34 cellular contexts compared by ENCODE assay signal in the genomic region with DNA sequence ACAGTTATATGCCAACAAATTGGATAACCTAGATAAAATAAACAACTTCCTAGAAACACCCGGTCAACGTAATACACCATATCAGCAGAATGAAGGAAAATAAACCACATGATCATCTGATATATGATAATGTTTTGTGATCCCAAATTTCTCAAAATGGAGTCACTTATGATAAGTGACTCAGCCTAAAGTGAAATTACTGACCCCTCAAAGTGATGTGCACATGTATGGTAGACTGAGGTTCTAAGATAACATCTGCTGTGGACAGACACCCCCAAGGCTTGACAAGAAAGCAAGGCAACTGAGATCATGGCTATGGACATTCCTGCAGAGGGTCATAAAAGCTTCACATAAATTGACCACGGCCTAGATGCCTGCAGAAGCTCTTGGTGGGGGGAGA.
"Had no signal": no experiment of that assay in that cellular context is flagged by ENCODE, and none has a peak within 500 bp of the region (broad histone marks: within the 10 kb centered on the region; RNA-seq: fewer than 3 reads in every experiment).

No MANE protein-coding gene starts in this region.

- H3K9me3 Mint-ChIP-seq: activated CD4-positive, alpha-beta memory T cell treated with anti-CD3 and anti-CD28 coated beads for 36 hours; activated naive CD4-positive, alpha-beta T cell treated with anti-CD3 and anti-CD28 coated beads for 36 hours; activated naive CD4-positive, alpha-beta T cell treated with anti-CD3 and anti-CD28 coated beads, Interleukin-2, amount 50 U/mL, for 72 hours; activated T-cell treated with anti-CD3 and anti-CD28 coated beads, Interleukin-2, amount 50 U/mL, for 4 hours; activated T-helper 1 cell treated with anti-CD3 and anti-CD28 coated beads, Interleukin-12 subunit alpha, Interleukin-12 subunit beta, Interleukin-2, Interleukin-4 antibody, amounts not matched to agents 30 ng/mL and 10 ng/mL and 1 ng/mL, durations not matched to agents 14 hours and 24 hours and 36 hours; T-helper 1 cell treated with Interleukin-12 subunit alpha and Interleukin-12 subunit beta and Interleukin-4 antibody, amounts not matched to agents 30 μg/mL and 1 μg/mL, for 36 hours; T-helper 2 cell treated with Interferon-gamma antibody and Interleukin-4, amounts not matched to agents 5 μg/mL and 100 μg/mL, for 36 hours; WTC11 had no signal

- H3K27ac ChIP-seq: adrenal gland, body of pancreas, breast epithelium, Peyer's patch, SJSA1 had no signal

- H3K9me3 ChIP-seq: body of pancreas, breast epithelium, MG63, Peyer's patch, SJSA1, SK-N-SH had no signal

- H3K4me3 ChIP-seq: adrenal gland, body of pancreas, breast epithelium, MG63, Peyer's patch, SJSA1 had no signal

- DNase-seq: activated CD4-positive, alpha-beta memory T cell treated with anti-CD3 and anti-CD28 coated beads for 36 hours; activated CD4-positive, alpha-beta T cell treated with anti-CD3 and anti-CD28 coated beads for 36 hours; activated CD4-positive, alpha-beta T cell treated with anti-CD3 and anti-CD28 coated beads, Interleukin-2, amount 50 U/mL, for 1 hour; activated CD8-positive, alpha-beta memory T cell treated with anti-CD3 and anti-CD28 coated beads, Interleukin-2, amount 50 U/mL, for 4 hours; activated gamma-delta T cell treated with Interleukin-2 at 50 U/mL for 16 hours; activated naive CD4-positive, alpha-beta T cell treated with anti-CD3 and anti-CD28 coated beads for 36 hours; activated T-cell treated with anti-CD3 and anti-CD28 coated beads for 4 hours; activated T-cell treated with anti-CD3 and anti-CD28 coated beads, Interleukin-2, amount 50 U/mL, for 4 hours; adrenal gland; body of pancreas; MG63; NCI-H1048; NCI-H1105 treated with DMSO at 0.1 percent for 48 hours; NCI-H1436; NCI-H1694; NCI-H1930; NCI-H2081 treated with DMSO at 0.1 percent for 48 hours; NCI-H345; NCI-H524 treated with DMSO at 0.1 percent for 48 hours; NK-92 treated with Interleukin-12 subunit alpha and Interleukin-12 subunit beta, amount 100 ng/mL, for 24 hours; PC-3; Peyer's patch; RPMI8226; SHP77 treated with DMSO at 0.1 percent for 48 hours; SK-N-SH had no signal

- H3K4me1 ChIP-seq: adrenal gland, body of pancreas, breast epithelium, Peyer's patch had no signal

- ATAC-seq: activated CD4-positive, alpha-beta T cell treated with anti-CD3 and anti-CD28 coated beads for 36 hours; activated CD4-positive, CD25-positive, alpha-beta regulatory T cell treated with anti-CD3 and anti-CD28 coated beads, Interleukin-2, amount 50 U/mL, for 24 hours; activated naive CD4-positive, alpha-beta T cell treated with anti-CD3 and anti-CD28 coated beads, Interleukin-2, amount 50 U/mL, for 72 hours; activated T-cell treated with anti-CD3 and anti-CD28 coated beads, Interleukin-2, amount 50 U/mL, for 4 hours; body of pancreas; PC-3; WTC11 had no signal

- H3K4me1 Mint-ChIP-seq: activated CD4-positive, alpha-beta T cell treated with anti-CD3 and anti-CD28 coated beads for 36 hours had no signal

- H3K27me3 ChIP-seq: adrenal gland, body of pancreas, breast epithelium, MG63, Peyer's patch, SJSA1 had no signal

- H3K36me3 Mint-ChIP-seq: activated CD4-positive, alpha-beta memory T cell treated with anti-CD3 and anti-CD28 coated beads for 36 hours; activated naive CD4-positive, alpha-beta T cell treated with anti-CD3 and anti-CD28 coated beads, Interleukin-2, amount 50 U/mL, for 72 hours; WTC11 had no signal

- FAIRE-seq: astrocyte had no signal

- H3K27ac Mint-ChIP-seq: activated CD4-positive, alpha-beta memory T cell treated with anti-CD3 and anti-CD28 coated beads for 36 hours; activated CD4-positive, alpha-beta T cell treated with anti-CD3 and anti-CD28 coated beads for 36 hours; activated naive CD4-positive, alpha-beta T cell treated with anti-CD3 and anti-CD28 coated beads for 36 hours; activated naive CD4-positive, alpha-beta T cell treated with anti-CD3 and anti-CD28 coated beads, Interleukin-2, amount 50 U/mL, for 72 hours; activated T-helper 1 cell treated with anti-CD3 and anti-CD28 coated beads, Interleukin-12 subunit alpha, Interleukin-12 subunit beta, Interleukin-2, Interleukin-4 antibody, amounts not matched to agents 30 ng/mL and 10 ng/mL and 1 ng/mL, durations not matched to agents 14 hours and 24 hours and 36 hours; T-helper 1 cell treated with Interleukin-12 subunit alpha and Interleukin-12 subunit beta and Interleukin-4 antibody, amounts not matched to agents 30 μg/mL and 1 μg/mL, for 36 hours; T-helper 2 cell treated with Interferon-gamma antibody and Interleukin-4, amounts not matched to agents 5 μg/mL and 100 μg/mL, for 36 hours; WTC11 had no signal

- H3K36me3 ChIP-seq: adrenal gland, breast epithelium, MG63, Peyer's patch, SJSA1 had no signal

- H3K4me3 Mint-ChIP-seq: activated CD4-positive, alpha-beta memory T cell treated with anti-CD3 and anti-CD28 coated beads for 36 hours; activated CD4-positive, alpha-beta T cell treated with anti-CD3 and anti-CD28 coated beads for 36 hours; activated naive CD4-positive, alpha-beta T cell treated with anti-CD3 and anti-CD28 coated beads for 36 hours; activated T-cell treated with anti-CD3 and anti-CD28 coated beads, Interleukin-2, amount 50 U/mL, for 4 hours; activated T-helper 1 cell treated with anti-CD3 and anti-CD28 coated beads, Interleukin-12 subunit alpha, Interleukin-12 subunit beta, Interleukin-2, Interleukin-4 antibody, amounts not matched to agents 30 ng/mL and 10 ng/mL and 1 ng/mL, durations not matched to agents 14 hours and 24 hours and 36 hours; T-helper 1 cell treated with Interleukin-12 subunit alpha and Interleukin-12 subunit beta and Interleukin-4 antibody, amounts not matched to agents 30 μg/mL and 1 μg/mL, for 36 hours; T-helper 2 cell treated with Interferon-gamma antibody and Interleukin-4, amounts not matched to agents 5 μg/mL and 100 μg/mL, for 36 hours; WTC11 had no signal
